11 cellular contexts compared by ENCODE assay signal in the genomic region with DNA sequence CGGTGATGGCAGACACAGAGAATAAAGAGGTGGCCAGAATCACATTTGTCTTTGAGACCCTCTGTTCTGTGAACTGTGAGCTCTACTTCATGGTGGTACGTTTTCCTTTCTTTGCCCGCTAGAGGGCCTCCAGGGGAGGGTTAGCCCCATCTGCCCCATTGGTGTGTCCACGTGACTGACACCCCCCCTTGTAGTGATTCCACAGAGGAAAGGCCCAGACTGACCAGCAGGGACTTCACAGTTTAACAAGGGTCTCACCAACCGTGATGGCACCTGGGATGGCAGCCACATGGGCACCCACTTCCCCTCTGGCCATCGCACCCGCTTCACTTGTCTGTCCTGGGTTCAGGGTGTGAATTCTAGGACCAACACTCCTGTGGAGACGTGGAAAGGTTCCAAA. TPM values are rescaled to one million over a fixed set of nuclear protein-coding genes. Genes with fewer than 3 reads are reported as not detected.
DNase-seq lines count a peak whose midpoint lies in the region; ATAC-seq and TF ChIP-seq lines count a peak whose summit lies in the region.
"Had no signal": no experiment of that assay in that cellular context is flagged by ENCODE, and none has a peak within 500 bp of the region (broad histone marks: within the 10 kb centered on the region; RNA-seq: fewer than 3 reads in every experiment).

No MANE protein-coding gene starts in this region.

- H3K27me3 ChIP-seq in SU-DHL-6 (ENCODE audit: low read length) = no peaks in the 10 kb centered on the region
- peaks cover 0 to 20% of the 10 kb centered on the region in 2 donors for H3K27me3 ChIP-seq in tibial artery
- H3K27me3 ChIP-seq in naive thymus-derived CD4-positive, alpha-beta T cell (ENCODE audit: control insufficient read depth in 2 of 2, insufficient read depth in 2 of 2, low read length in 2 of 2) = no peaks in the 10 kb centered on the region

- no peaks in the 10 kb centered on the region for H3F3A ChIP-seq in SU-DHL-6 (ENCODE audit: insufficient read depth)

- peaks cover 0 to 19% (median 0%) of the 10 kb centered on the region in 5 donors for H3K36me3 Mint-ChIP-seq in naive thymus-derived CD4-positive, alpha-beta T cell
- H3K36me3 Mint-ChIP-seq: activated naive CD8-positive, alpha-beta T cell treated with anti-CD3 and anti-CD28 coated beads, Interleukin-2, amount 10 ng/mL, durations not matched to agents 7 days and 5 days had no signal

- no peaks in the 10 kb centered on the region for H3K27me3 Mint-ChIP-seq in naive thymus-derived CD4-positive, alpha-beta T cell
- H3K27me3 Mint-ChIP-seq: activated naive CD8-positive, alpha-beta T cell treated with anti-CD3 and anti-CD28 coated beads, Interleukin-2, amount 10 ng/mL, durations not matched to agents 7 days and 5 days had no signal

- intact Hi-C loops in tibial artery (cut with DNase I; ENCODE audit: low total_unique reads) = no loop called here
- intact Hi-C loops in naive thymus-derived CD4-positive, alpha-beta T cell (cut with micrococcal nuclease) = loop anchor here in 1 of 2 donors (5.0 kb wide), 2 partner anchors 79 to 364 kb away; partner anchors contain the start of gene ELAPOR1

- no peaks in the 10 kb centered on the region for H4K20me1 ChIP-seq in SU-DHL-6 (ENCODE audit: low read depth, low read length)

- H2AFZ ChIP-seq in SU-DHL-6 (ENCODE audit: low read depth, low read length, severe bottlenecking) = peak overlapping the region; percentile 10

- H3K36me3 ChIP-seq in SU-DHL-6 (ENCODE audit: low read length) (no peaks in the 10 kb centered on the region), tibial artery (peaks cover 0 to 12% (median 0%) of the 10 kb centered on the region in 3 donors)
- no peaks in the 10 kb centered on the region for H3K36me3 ChIP-seq in naive thymus-derived CD4-positive, alpha-beta T cell (ENCODE audit: control insufficient read depth in 2 of 3, insufficient read depth in 3 of 3, low read length in 3 of 3)

- H3K27ac Mint-ChIP-seq in naive thymus-derived CD4-positive, alpha-beta T cell = no peak overlapping the region
- H3K27ac Mint-ChIP-seq: activated naive CD8-positive, alpha-beta T cell treated with anti-CD3 and anti-CD28 coated beads, Interleukin-2, amount 10 ng/mL, durations not matched to agents 7 days and 5 days; B cell had no signal

- no peak overlapping the region for H3K4me3 Mint-ChIP-seq in naive thymus-derived CD4-positive, alpha-beta T cell
- H3K4me3 Mint-ChIP-seq: activated naive CD8-positive, alpha-beta T cell treated with anti-CD3 and anti-CD28 coated beads, Interleukin-2, amount 10 ng/mL, durations not matched to agents 7 days and 5 days; B cell had no signal

- POLR2A ChIA-PET in AG04449 (lab: Yijun Ruan, JAX) = no interaction called here
- POLR2A ChIA-PET in naive thymus-derived CD4-positive, alpha-beta T cell (lab: Charles Lee) = no interaction called here

- no peak for DNase-seq in AG04449 (ENCODE audit: low read depth, low spot score)
- DNase-seq in H4 (ENCODE audit: low spot score) = peak; percentile 50
- peak; percentile 31 for DNase-seq in germinal center (ENCODE audit: low spot score)
- DNase-seq in tibial artery = no peak
- DNase-seq in naive thymus-derived CD4-positive, alpha-beta T cell = no peak
- DNase-seq: activated naive CD8-positive, alpha-beta T cell treated with anti-CD3 and anti-CD28 coated beads, Interleukin-2, amount 10 ng/mL, durations not matched to agents 7 days and 5 days; NCI-H2171 treated with DMSO at 0.1 percent for 48 hours had no signal

- H3K4me2 ChIP-seq in SU-DHL-6 (ENCODE audit: low read depth, low read length, poor library complexity, severe bottlenecking) = no peak overlapping the region

- H3K9me3 Mint-ChIP-seq in naive thymus-derived CD4-positive, alpha-beta T cell = no peaks in the 10 kb centered on the region
- H3K9me3 Mint-ChIP-seq: activated naive CD8-positive, alpha-beta T cell treated with anti-CD3 and anti-CD28 coated beads, Interleukin-2, amount 10 ng/mL, durations not matched to agents 7 days and 5 days had no signal

- no peaks in the 10 kb centered on the region for H3K9me2 ChIP-seq in SU-DHL-6 (replicated peaks; ENCODE audit: insufficient read depth, low read length)

- H3K27ac ChIP-seq in SU-DHL-6 (ENCODE audit: low read depth, low read length) (no peak overlapping the region), tibial artery (no peak overlapping the region)
- no peak overlapping the region for H3K27ac ChIP-seq in naive thymus-derived CD4-positive, alpha-beta T cell (ENCODE audit: low read depth, low read length)

- peaks cover 0 to 11% (median 4%) of the 10 kb centered on the region in 7 donors for H3K4me1 Mint-ChIP-seq in naive thymus-derived CD4-positive, alpha-beta T cell

- TF ChIP-seq CTCF in AG04449 (IDR thresholded peaks at IDR 0.05; ENCODE audit: insufficient read depth, low read length, missing control alignments) = peak; percentile 23
- peak; percentile 74 for TF ChIP-seq CTCF in SU-DHL-6 (IDR thresholded peaks at IDR 0.05; ENCODE audit: insufficient read depth, low read length, poor library complexity, severe bottlenecking)
- no peak for TF ChIP-seq CTCF in tibial artery (IDR thresholded peaks at IDR 0.05)

- no peaks in the 10 kb centered on the region for H3K9me3 ChIP-seq in SU-DHL-6 (ENCODE audit: insufficient read depth, low read length)
- H3K9me3 ChIP-seq in tibial artery = no peaks in the 10 kb centered on the region
- H3K9me3 ChIP-seq in naive thymus-derived CD4-positive, alpha-beta T cell (ENCODE audit: control insufficient read depth in 2 of 3, low read length in 3 of 3) = no peaks in the 10 kb centered on the region

- CTCF ChIA-PET in AG04449 (lab: Yijun Ruan, JAX) = interaction anchor here (1.0 to 1.6 kb wide), 5 partner anchors 10 to 91 kb away, joined by 3 to 7 read pairs (median 3); no protein-coding TSS in a partner anchor
- CTCF ChIA-PET in naive thymus-derived CD4-positive, alpha-beta T cell (lab: Charles Lee) = no interaction called here

- H3K79me2 ChIP-seq in SU-DHL-6 (ENCODE audit: insufficient read depth, low read length) = no peaks in the 10 kb centered on the region

- H3K4me1 ChIP-seq in tibial artery = no peaks in the 10 kb centered on the region
- no peaks in the 10 kb centered on the region for H3K4me1 ChIP-seq in naive thymus-derived CD4-positive, alpha-beta T cell (ENCODE audit: control insufficient read depth in 2 of 2, insufficient read depth in 2 of 2, low read length in 2 of 2)

- H3K4me3 ChIP-seq in AG04449 (ENCODE audit: low read depth, low read length) = no peak overlapping the region
- H3K4me3 ChIP-seq in SU-DHL-6 (ENCODE audit: insufficient read depth, low read length, poor library complexity, severe bottlenecking) = no peak overlapping the region
- H3K4me3 ChIP-seq in tibial artery = no peak overlapping the region
- H3K4me3 ChIP-seq in naive thymus-derived CD4-positive, alpha-beta T cell (ENCODE audit: low read length) = no peak overlapping the region

- ATAC-seq in HG03135 (IDR thresholded peaks at IDR 0.05; ENCODE audit: unreplicated experiment) (no peak), GM18858 (IDR thresholded peaks at IDR 0.05; ENCODE audit: unreplicated experiment) (no peak)
- ATAC-seq in naive thymus-derived CD4-positive, alpha-beta T cell = no peak

- no peak overlapping the region for H3K9ac ChIP-seq in SU-DHL-6 (ENCODE audit: low read length)

RNA-seq across cellular contexts. Expression of gene SARS1, which starts 22.3 kb away (rescaled TPM):
- 227 and 230 TPM in 2 replicates for total RNA-seq in H4 (2014; rRNA removed; shearing (Covaris generic))
- 100 to 1,000 TPM; 110 to 173 (median 135) TPM for total RNA-seq in naive thymus-derived CD4-positive, alpha-beta T cell
- polyA plus RNA-seq in naive thymus-derived CD4-positive, alpha-beta T cell = 100 to 1,000 TPM; 134 to 179 TPM

RNA-seq across cellular contexts. Expression of gene CELSR2, which starts 58.0 kb away (rescaled TPM):
- total RNA-seq in H4 (2014; rRNA removed; shearing (Covaris generic)) = 1.7 and 1.9 TPM in 2 replicates
- 1 to 10 TPM; 3.0 to 6.4 (median 3.2) TPM for total RNA-seq in naive thymus-derived CD4-positive, alpha-beta T cell
- polyA plus RNA-seq in naive thymus-derived CD4-positive, alpha-beta T cell = 1 to 10 TPM in 1 of 2 donors, under 1 TPM in 1; 0.17 to 1.3 TPM

Comparison
In these comparisons a context has a peak if more than half of its experiments do, and no peak if none do; other contexts are left out.
1. DNase-seq: peak in H4 (single experiment) and germinal center (single experiment); none in AG04449 (single experiment), tibial artery (0 of 2) and naive thymus-derived CD4-positive, alpha-beta T cell (0 of 9).
2. CTCF ChIP-seq: peak in AG04449 (single experiment) and SU-DHL-6 (single experiment); none in tibial artery (0 of 2).